Comparison of ENCODE assay signal across 16 cellular contexts in genomic region chr10:11167233-11167979, GRCh38.
DNase-seq lines count a peak whose midpoint lies in the region; ATAC-seq, FAIRE-seq and TF ChIP-seq lines count a peak whose summit lies in the region.
"Had no signal": no experiment of that assay in that cellular context is flagged by ENCODE, and none has a peak within 500 bp of the region (broad histone marks: within the 10 kb centered on the region; RNA-seq: fewer than 3 reads in every experiment).

No MANE protein-coding gene starts in this region.

- no peak overlapping the region for H3K4me3 Mint-ChIP-seq in neural progenitor cell
- H3K4me3 Mint-ChIP-seq: activated B cell treated with CpG ODN at 0.5 μM for 24 hours; activated naive CD4-positive, alpha-beta T cell treated with anti-CD3 and anti-CD28 coated beads, Interleukin-2, amount 10 ng/mL, durations not matched to agents 7 days and 5 days had no signal

- H3K79me2 ChIP-seq in neural progenitor cell (ENCODE audit: low read depth): peaks cover 56% of the 10 kb centered on the region

- H3K9me3 ChIP-seq in BLaER1 (no peaks in the 10 kb centered on the region), neural progenitor cell (ENCODE audit: low read depth) (no peaks in the 10 kb centered on the region)

- H3K4me3 ChIP-seq in BLaER1 (peak overlapping the region; percentile 93), neural progenitor cell (peak overlapping the region; percentile 74)

- no peak for TF ChIP-seq POLR2A in GM12891 (IDR thresholded peaks at IDR 0.05; ENCODE audit: low read depth, low read length)

- H3K4me1 Mint-ChIP-seq in neural progenitor cell: peaks cover 29% of the 10 kb centered on the region

- H3K9ac ChIP-seq in BLaER1 (peak overlapping the region; percentile 93), neural progenitor cell (no peak overlapping the region)

- H3K4me2 ChIP-seq in BLaER1 (peak overlapping the region; percentile 89), neural progenitor cell (peak overlapping the region; percentile 92)

- H3K27ac Mint-ChIP-seq in neural progenitor cell: no peak overlapping the region
- H3K27ac Mint-ChIP-seq: activated B cell treated with CpG ODN at 0.5 μM for 24 hours; activated naive CD4-positive, alpha-beta T cell treated with anti-CD3 and anti-CD28 coated beads, Interleukin-2, amount 10 ng/mL, durations not matched to agents 7 days and 5 days had no signal

- no peak overlapping the region for H2AFZ ChIP-seq in neural progenitor cell (replicated peaks)

- ATAC-seq in GM18868 (IDR thresholded peaks at IDR 0.05; ENCODE audit: unreplicated experiment): no peak
- ATAC-seq: SK-N-SH treated with all-trans-retinoic acid at 6 μM for 48 hours had no signal

- H3K27me3 Mint-ChIP-seq in neural progenitor cell (ENCODE audit: insufficient read depth, low read depth): peaks cover 9% of the 10 kb centered on the region
- H3K27me3 Mint-ChIP-seq: activated B cell treated with CpG ODN at 0.5 μM for 24 hours; activated naive CD4-positive, alpha-beta T cell treated with anti-CD3 and anti-CD28 coated beads, Interleukin-2, amount 10 ng/mL, durations not matched to agents 7 days and 5 days had no signal

- H3K36me3 Mint-ChIP-seq in neural progenitor cell: no peaks in the 10 kb centered on the region

- H3K27ac ChIP-seq in BLaER1 (peak overlapping the region; percentile 93), caudate nucleus (ENCODE audit: low read depth, low read length) (peak overlapping the region; percentile 62), neural progenitor cell (no peak overlapping the region)

- no peak for TF ChIP-seq CTCF in neural progenitor cell (IDR thresholded peaks at IDR 0.05)

- H4K20me1 ChIP-seq in BLaER1 (peaks cover 36% of the 10 kb centered on the region), neural progenitor cell (ENCODE audit: low read depth) (peaks cover 4% of the 10 kb centered on the region)

- no peaks in the 10 kb centered on the region for H3K9me3 Mint-ChIP-seq in neural progenitor cell
- H3K9me3 Mint-ChIP-seq: activated B cell treated with CpG ODN at 0.5 μM for 24 hours; activated naive CD4-positive, alpha-beta T cell treated with anti-CD3 and anti-CD28 coated beads, Interleukin-2, amount 10 ng/mL, durations not matched to agents 7 days and 5 days had no signal

- FAIRE-seq in GM12891 (lab: Jason Lieb, UNC): peak; percentile 73

- peaks cover 68% of the 10 kb centered on the region for H3K4me1 ChIP-seq in BLaER1
- H3K4me1 ChIP-seq in neural progenitor cell: peaks cover 52% of the 10 kb centered on the region

- H3K27me3 ChIP-seq in BLaER1: no peaks in the 10 kb centered on the region
- H3K27me3 ChIP-seq in neural progenitor cell: no peaks in the 10 kb centered on the region

- DNase-seq in GM12891 (ENCODE audit: insufficient read length, low spot score) (no peak), caudate nucleus (lab: John Stamatoyannopoulos, UW) (no peak), neural progenitor cell (ENCODE audit: low spot score) (no peak), AG20443 (ENCODE audit: low spot score) (no peak), NCI-H1048 (lab: John Stamatoyannopoulos, UW) (no peak), UCSD-AML1 (lab: John Stamatoyannopoulos, UW; ENCODE audit: unreplicated experiment) (no peak)
- DNase-seq: activated B cell treated with CpG ODN at 0.5 μM for 24 hours; activated naive CD4-positive, alpha-beta T cell treated with anti-CD3 and anti-CD28 coated beads, Interleukin-2, amount 10 ng/mL, durations not matched to agents 7 days and 5 days; cerebellar nuclear complex; EL; H7; NCI-H2171 treated with DMSO at 0.1 percent for 48 hours; occipital lobe had no signal

- H3F3A ChIP-seq in neural progenitor cell (ENCODE audit: low read depth): peaks cover 38% of the 10 kb centered on the region

- H3K36me3 ChIP-seq in BLaER1 (peaks cover 37% of the 10 kb centered on the region; the same call in 1 of the 2 replicates), neural progenitor cell (no peaks in the 10 kb centered on the region)

TF ChIP-seq in GM12891, 5 proteins besides CTCF, POLR2A, EP300 and RAD21:
- TF ChIP-seq TAF1 (IDR thresholded peaks at IDR 0.05; ENCODE audit: low read depth, low read length) (no peak), PAX5 (IDR thresholded peaks at IDR 0.05; ENCODE audit: insufficient read depth, low read length, severe bottlenecking) (no peak), POU2F2 (IDR thresholded peaks at IDR 0.05; ENCODE audit: low read depth, low read length) (no peak), SPI1 (IDR thresholded peaks at IDR 0.05; ENCODE audit: low read depth, low read length) (no peak), POLR2AphosphoS5 (IDR thresholded peaks at IDR 0.05; ENCODE audit: low read depth, low read length) (no peak)
